1 cellular context compared by ENCODE assay signal in the genomic region with DNA sequence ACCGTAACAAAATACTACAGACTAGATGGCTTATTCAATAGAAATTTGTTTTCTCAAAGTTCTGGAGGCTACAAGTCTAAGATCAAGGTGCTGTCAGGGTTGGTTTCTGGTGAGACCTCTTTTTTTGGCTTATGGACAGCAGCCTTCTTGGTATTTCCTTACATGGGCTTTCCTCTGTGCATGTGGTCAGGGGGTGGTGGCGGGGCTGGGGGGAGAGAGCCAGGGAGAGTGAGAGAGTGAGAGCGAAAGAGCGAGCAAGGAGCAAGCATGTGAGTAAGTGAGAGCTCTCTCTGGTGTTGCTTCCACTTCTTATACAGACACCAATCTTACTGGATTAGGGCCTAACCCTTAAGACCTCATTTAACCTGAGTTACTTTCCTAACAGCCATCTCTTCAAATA.
TF ChIP-seq lines count a peak whose summit lies in the region.

No MANE protein-coding gene starts in this region.

TF ChIP-seq in GM23338, 12 proteins besides CTCF, POLR2A, EP300 and RAD21 (continued from another document):
- TF ChIP-seq, protein P1, sequence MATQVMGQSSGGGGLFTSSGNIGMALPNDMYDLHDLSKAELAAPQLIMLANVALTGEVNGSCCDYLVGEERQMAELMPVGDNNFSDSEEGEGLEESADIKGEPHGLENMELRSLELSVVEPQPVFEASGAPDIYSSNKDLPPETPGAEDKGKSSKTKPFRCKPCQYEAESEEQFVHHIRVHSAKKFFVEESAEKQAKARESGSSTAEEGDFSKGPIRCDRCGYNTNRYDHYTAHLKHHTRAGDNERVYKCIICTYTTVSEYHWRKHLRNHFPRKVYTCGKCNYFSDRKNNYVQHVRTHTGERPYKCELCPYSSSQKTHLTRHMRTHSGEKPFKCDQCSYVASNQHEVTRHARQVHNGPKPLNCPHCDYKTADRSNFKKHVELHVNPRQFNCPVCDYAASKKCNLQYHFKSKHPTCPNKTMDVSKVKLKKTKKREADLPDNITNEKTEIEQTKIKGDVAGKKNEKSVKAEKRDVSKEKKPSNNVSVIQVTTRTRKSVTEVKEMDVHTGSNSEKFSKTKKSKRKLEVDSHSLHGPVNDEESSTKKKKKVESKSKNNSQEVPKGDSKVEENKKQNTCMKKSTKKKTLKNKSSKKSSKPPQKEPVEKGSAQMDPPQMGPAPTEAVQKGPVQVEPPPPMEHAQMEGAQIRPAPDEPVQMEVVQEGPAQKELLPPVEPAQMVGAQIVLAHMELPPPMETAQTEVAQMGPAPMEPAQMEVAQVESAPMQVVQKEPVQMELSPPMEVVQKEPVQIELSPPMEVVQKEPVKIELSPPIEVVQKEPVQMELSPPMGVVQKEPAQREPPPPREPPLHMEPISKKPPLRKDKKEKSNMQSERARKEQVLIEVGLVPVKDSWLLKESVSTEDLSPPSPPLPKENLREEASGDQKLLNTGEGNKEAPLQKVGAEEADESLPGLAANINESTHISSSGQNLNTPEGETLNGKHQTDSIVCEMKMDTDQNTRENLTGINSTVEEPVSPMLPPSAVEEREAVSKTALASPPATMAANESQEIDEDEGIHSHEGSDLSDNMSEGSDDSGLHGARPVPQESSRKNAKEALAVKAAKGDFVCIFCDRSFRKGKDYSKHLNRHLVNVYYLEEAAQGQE (IDR thresholded peaks at IDR 0.05; ENCODE audit: unreplicated experiment), result no peak
- TF ChIP-seq EZH2phosphoT487 (IDR thresholded peaks at IDR 0.05; ENCODE audit: unreplicated experiment) (no peak), NANOG (IDR thresholded peaks at IDR 0.05; ENCODE audit: borderline replicate concordance) (no peak), EZH2 (IDR thresholded peaks at IDR 0.05; ENCODE audit: low read depth, unreplicated experiment) (no peak)
- TF ChIP-seq, protein P2, sequence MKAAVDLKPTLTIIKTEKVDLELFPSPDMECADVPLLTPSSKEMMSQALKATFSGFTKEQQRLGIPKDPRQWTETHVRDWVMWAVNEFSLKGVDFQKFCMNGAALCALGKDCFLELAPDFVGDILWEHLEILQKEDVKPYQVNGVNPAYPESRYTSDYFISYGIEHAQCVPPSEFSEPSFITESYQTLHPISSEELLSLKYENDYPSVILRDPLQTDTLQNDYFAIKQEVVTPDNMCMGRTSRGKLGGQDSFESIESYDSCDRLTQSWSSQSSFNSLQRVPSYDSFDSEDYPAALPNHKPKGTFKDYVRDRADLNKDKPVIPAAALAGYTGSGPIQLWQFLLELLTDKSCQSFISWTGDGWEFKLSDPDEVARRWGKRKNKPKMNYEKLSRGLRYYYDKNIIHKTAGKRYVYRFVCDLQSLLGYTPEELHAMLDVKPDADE (IDR thresholded peaks at IDR 0.05), result no peak
